ENCODE assay signal across 22 cellular contexts in genomic region chr5:34030058-34030457, GRCh38. TPM values are rescaled to one million over a fixed set of nuclear protein-coding genes. Genes with fewer than 3 reads are reported as not detected.
A peak's percentile ranks its signal among the peaks of the same experiment; 100 is the strongest.
DNase-seq lines count a peak whose midpoint lies in the region; ATAC-seq, FAIRE-seq and TF ChIP-seq lines count a peak whose summit lies in the region.
"Had no signal": no experiment of that assay in that cellular context is flagged by ENCODE, and none has a peak within 500 bp of the region (broad histone marks: within the 10 kb centered on the region; RNA-seq: fewer than 3 reads in every experiment).

No MANE protein-coding gene starts in this region.

- H3K36me3 ChIP-seq in gastroesophageal sphincter (peaks cover 0 to 37% of the 10 kb centered on the region in 2 donors), right lobe of liver (no peaks in the 10 kb centered on the region), HAP-1 (replicated peaks) (no peaks in the 10 kb centered on the region), mucosa of descending colon (ENCODE audit: low read depth) (no peaks in the 10 kb centered on the region)
- H3K36me3 ChIP-seq: BE2C had no signal

- no peak for TF ChIP-seq EP300 in gastroesophageal sphincter (IDR thresholded peaks at IDR 0.05)

- peak; percentile 41 for ATAC-seq in gastroesophageal sphincter
- peak in 3 of 4 donors; percentile 10 to 38 (median 10) for ATAC-seq in right lobe of liver
- no peak for ATAC-seq in mucosa of descending colon
- ATAC-seq: GM12878, GM23338, HCT116 had no signal

- no peaks in the 10 kb centered on the region for H3K9me3 ChIP-seq in gastroesophageal sphincter
- H3K9me3 ChIP-seq in right lobe of liver: no peaks in the 10 kb centered on the region
- no peaks in the 10 kb centered on the region for H3K9me3 ChIP-seq in HAP-1
- H3K9me3 ChIP-seq in mucosa of descending colon: no peaks in the 10 kb centered on the region
- H3K9me3 ChIP-seq: BE2C had no signal

- H3K27ac ChIP-seq in gastroesophageal sphincter (no peak overlapping the region), right lobe of liver (peak overlapping the region in 1 of 3 donors; percentile 42)

- no peak overlapping the region for H3K4me3 ChIP-seq in gastroesophageal sphincter
- H3K4me3 ChIP-seq in right lobe of liver: no peak overlapping the region
- H3K4me3 ChIP-seq in HAP-1: no peak overlapping the region
- H3K4me3 ChIP-seq in mucosa of descending colon: no peak overlapping the region
- H3K4me3 ChIP-seq: GM12878, GM23338 had no signal

- WGBS in gastroesophageal sphincter (ENCODE audit: low coverage in 1 of 2), 2 donors: 40 to 63% methylated on average over 1 of the region's 1 CpG
- WGBS in right lobe of liver (ENCODE audit: insufficient coverage, low coverage, low lambda C conversion rate, missing lambda C conversion rate): 36% methylated on average over 1 of the region's 1 CpG

- no peak for DNase-seq in RCC 7860 (ENCODE audit: low spot score)
- no peak for DNase-seq in right lobe of liver
- DNase-seq in HK-2 (ENCODE audit: unreplicated experiment): no peak
- no peak for DNase-seq in HAP-1 (ENCODE audit: low spot score in 2 of 2)
- DNase-seq in mucosa of descending colon: no peak
- DNase-seq: BE2C; C1 segment of cervical spinal cord; CD4-positive, CD25-positive, alpha-beta regulatory T cell; CD8-positive, alpha-beta memory T cell; COR-L47; DMS 273 treated with DMSO at 0.1 percent for 48 hours; DMS53; DND-41; EL; HFFc6 had no signal

- in situ Hi-C loops in HAP-1 (cut with MboI; ENCODE audit: low sequenced_read_pairs): no loop called here

- peak; percentile 93 for FAIRE-seq in RCC 7860 (lab: Jason Lieb, UNC)
- FAIRE-seq: GM12878, GM19239, HTR-8/SVneo had no signal

- H3K4me1 ChIP-seq in gastroesophageal sphincter (no peaks in the 10 kb centered on the region), right lobe of liver (peaks cover 0 to 43% (median 20%) of the 10 kb centered on the region in 4 donors), HAP-1 (peaks cover 2% of the 10 kb centered on the region; the same call in 1 of the 2 replicates), mucosa of descending colon (ENCODE audit: low read depth) (peaks cover 3% of the 10 kb centered on the region)
- H3K4me1 ChIP-seq: BE2C had no signal

- TF ChIP-seq POLR2A in gastroesophageal sphincter (IDR thresholded peaks at IDR 0.05): no peak
- no peak for TF ChIP-seq POLR2A in right lobe of liver (IDR thresholded peaks at IDR 0.05)

- TF ChIP-seq CTCF in gastroesophageal sphincter (IDR thresholded peaks at IDR 0.05) (no peak), right lobe of liver (IDR thresholded peaks at IDR 0.05) (no peak), mucosa of descending colon (IDR thresholded peaks at IDR 0.05) (no peak)

- intact Hi-C loops in right lobe of liver (cut with DNase I): no loop called here
- intact Hi-C loops in mucosa of descending colon (cut with DNase I, micrococcal nuclease): no loop called here

- H3K27me3 ChIP-seq in gastroesophageal sphincter: no peaks in the 10 kb centered on the region
- H3K27me3 ChIP-seq in right lobe of liver: no peaks in the 10 kb centered on the region
- H3K27me3 ChIP-seq in HAP-1 (ENCODE audit: low read depth): no peaks in the 10 kb centered on the region
- H3K27me3 ChIP-seq: BE2C had no signal

RNA-seq across cellular contexts. Expression of gene C1QTNF3, which starts 13.0 kb away (rescaled TPM):
- 10 to 100 TPM in 3 of 4 donors, 1 to 10 TPM in 1; 8.2 to 14.9 (median 13.2) TPM for total RNA-seq in gastroesophageal sphincter
- total RNA-seq in right lobe of liver: 1 to 10 TPM; 1.5 to 7.7 (median 3.1) TPM
- total RNA-seq in mucosa of descending colon: 1 to 10 TPM; 5.3 to 10.0 (median 6.1) TPM
- total RNA-seq: A172 had no signal

RNA-seq across cellular contexts. Expression of gene AMACR, which starts 22.2 kb away (rescaled TPM):
- 10 to 100 TPM; 11.4 to 24.1 (median 16.3) TPM for total RNA-seq in gastroesophageal sphincter
- 10 to 100 TPM; 28.7 to 62.4 (median 41.9) TPM for total RNA-seq in right lobe of liver
- 100 to 1,000 TPM in 1 of 3 donors, 10 to 100 TPM in 2; 36.3 to 111 (median 75.3) TPM for total RNA-seq in mucosa of descending colon

RNA-seq across cellular contexts. Expression of gene SLC45A2, which starts 45.6 kb away (rescaled TPM):
- total RNA-seq in gastroesophageal sphincter (under 1 TPM in 1 of 4 donors, not detected in 3; 0.15 TPM), right lobe of liver (1 to 10 TPM in 1 of 6 experiments, under 1 TPM in 5; 0.20 to 2.3 (median 0.37) TPM), mucosa of descending colon (1 to 10 TPM in 2 of 3 donors, under 1 TPM in 1; 0.28 to 1.2 (median 1.0) TPM)
- total RNA-seq: A172; CD4-positive, CD25-positive, alpha-beta regulatory T cell; CD8-positive, alpha-beta memory T cell; GM23338; HFFc6 had no signal
